In the genomic region with DNA sequence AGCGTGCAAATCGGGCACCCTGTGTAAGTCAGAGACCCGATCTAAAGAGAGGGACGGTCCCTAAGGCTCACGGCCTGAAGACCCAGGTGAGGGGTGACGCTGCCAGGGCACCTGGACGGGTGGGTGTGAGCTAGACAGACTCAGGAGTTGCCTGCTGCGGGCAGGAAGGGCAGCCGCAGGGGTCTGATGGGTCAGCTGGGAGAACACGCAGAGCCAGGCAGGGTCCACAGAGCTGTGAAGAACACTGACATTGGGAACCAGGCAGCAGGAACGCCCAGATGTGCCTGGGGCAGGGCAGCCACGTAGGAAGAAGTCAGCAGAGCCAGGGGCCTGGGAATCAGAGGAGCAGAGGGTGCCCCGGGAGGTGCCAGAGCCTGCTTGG, we compare ENCODE assay signal across 19 cellular contexts.
"Had no signal": no experiment of that assay in that cellular context is flagged by ENCODE, and none has a peak within 500 bp of the region (broad histone marks: within the 10 kb centered on the region; RNA-seq: fewer than 3 reads in every experiment).

No MANE protein-coding gene starts in this region.

- DNase-seq: activated CD4-positive, alpha-beta T cell treated with anti-CD3 and anti-CD28 coated beads, Interleukin-2, amount 50 U/mL, for 1 hour; activated CD8-positive, alpha-beta memory T cell treated with anti-CD3 and anti-CD28 coated beads, Interleukin-2, amount 50 U/mL, for 4 hours; activated T-cell treated with anti-CD3 and anti-CD28 coated beads, Interleukin-2, amount 50 U/mL, for 72 hours; naive thymus-derived CD4-positive, alpha-beta T cell; nucleus accumbens; stimulated activated CD4-positive, alpha-beta T cell treated with anti-CD3 and anti-CD28 coated beads, Interleukin-15, amount 100 ng/mL, for 24 hours; stimulated activated CD4-positive, alpha-beta T cell treated with anti-CD3 and anti-CD28 coated beads, Interleukin-2, amount 100 ng/mL, for 48 hours; T1000; trophoblast cell had no signal

- H3K27ac Mint-ChIP-seq: activated naive CD4-positive, alpha-beta T cell treated with anti-CD3 and anti-CD28 coated beads, Interleukin-2, amount 50 U/mL, for 72 hours; activated T-cell treated with anti-CD3 and anti-CD28 coated beads, Interleukin-2, amount 50 U/mL, for 72 hours; stimulated activated naive CD8-positive, alpha-beta T cell treated with anti-CD3 and anti-CD28 coated beads, Interleukin-15, Interleukin-2, amounts not matched to agents 100 ng/mL and 50 ng/mL, for 24 hours had no signal

- H3K27me3 ChIP-seq: adrenal gland, left lung, vagina had no signal

- H3K9me3 ChIP-seq: adrenal gland, left lung, vagina had no signal

- H3K36me3 ChIP-seq: adrenal gland, vagina had no signal

- H3K36me3 Mint-ChIP-seq: activated naive CD4-positive, alpha-beta T cell treated with anti-CD3 and anti-CD28 coated beads, Interleukin-2, amount 50 U/mL, for 72 hours had no signal

- H3K27ac ChIP-seq: adrenal gland, epithelial cell of prostate, left lung, skin epidermis, vagina had no signal

- H3K9me3 Mint-ChIP-seq: activated naive CD4-positive, alpha-beta T cell treated with anti-CD3 and anti-CD28 coated beads, Interleukin-2, amount 50 U/mL, for 72 hours; activated T-cell treated with anti-CD3 and anti-CD28 coated beads, Interleukin-2, amount 50 U/mL, for 72 hours; naive thymus-derived CD4-positive, alpha-beta T cell; stimulated activated naive CD8-positive, alpha-beta T cell treated with anti-CD3 and anti-CD28 coated beads, Interleukin-15, Interleukin-2, amounts not matched to agents 100 ng/mL and 50 ng/mL, for 24 hours had no signal

- H3K27me3 Mint-ChIP-seq: naive thymus-derived CD4-positive, alpha-beta T cell; stimulated activated naive CD8-positive, alpha-beta T cell treated with anti-CD3 and anti-CD28 coated beads, Interleukin-15, Interleukin-2, amounts not matched to agents 100 ng/mL and 50 ng/mL, for 24 hours had no signal

- H3K4me3 Mint-ChIP-seq: activated T-cell treated with anti-CD3 and anti-CD28 coated beads, Interleukin-2, amount 50 U/mL, for 72 hours; naive thymus-derived CD4-positive, alpha-beta T cell; stimulated activated naive CD8-positive, alpha-beta T cell treated with anti-CD3 and anti-CD28 coated beads, Interleukin-15, Interleukin-2, amounts not matched to agents 100 ng/mL and 50 ng/mL, for 24 hours had no signal

- H3K4me1 ChIP-seq: adrenal gland had no signal

- H3K4me3 ChIP-seq: adrenal gland, left lung, skin epidermis, vagina had no signal

- ATAC-seq: activated naive CD4-positive, alpha-beta T cell treated with anti-CD3 and anti-CD28 coated beads, Interleukin-2, amount 50 U/mL, for 72 hours; activated T-cell treated with anti-CD3 and anti-CD28 coated beads, Interleukin-2, amount 50 U/mL, for 72 hours; left lung; naive thymus-derived CD4-positive, alpha-beta T cell had no signal

- FAIRE-seq: bronchial epithelial cell, frontal cortex, keratinocyte had no signal
